In genomic region chr3:193868590-193868989, GRCh38 we compare ENCODE assay signal across 16 cellular contexts.
DNase-seq lines count a peak whose midpoint lies in the region; ATAC-seq and TF ChIP-seq lines count a peak whose summit lies in the region.
"Had no signal": no experiment of that assay in that cellular context is flagged by ENCODE, and none has a peak within 500 bp of the region (broad histone marks: within the 10 kb centered on the region; RNA-seq: fewer than 3 reads in every experiment).

No MANE protein-coding gene starts in this region.

- no peaks in the 10 kb centered on the region for H3K27me3 ChIP-seq in HL-60 (ENCODE audit: insufficient read depth, poor library complexity, severe bottlenecking)
- H3K27me3 ChIP-seq: body of pancreas had no signal

- H3K4me3 ChIP-seq in HL-60 (replicated peaks; ENCODE audit: insufficient read depth, low read length) (no peak overlapping the region), epithelial cell of proximal tubule (ENCODE audit: low read depth, low read length) (no peak overlapping the region)
- H3K4me3 ChIP-seq: body of pancreas, lung had no signal

- TF ChIP-seq CTCF in HL-60 (IDR thresholded peaks at IDR 0.05; ENCODE audit: insufficient read depth, low read length), result no peak
- TF ChIP-seq CTCF in epithelial cell of proximal tubule (conservative IDR thresholded peaks at IDR 0.05; ENCODE audit: low read depth, low read length), result peak; percentile 28
- TF ChIP-seq CTCF in GM10248 (IDR thresholded peaks at IDR 0.05; ENCODE audit: control extremely low read depth, extremely low read depth, low read depth, missing control alignments), result no peak

- CTCF ChIA-PET in GM10248 (lab: Yijun Ruan, JAX), result no interaction called here

- DNase-seq in AML-193 (lab: John Stamatoyannopoulos, UW) (peak; percentile 32 to 42), HL-60 (ENCODE audit: low read depth in 1 of 2, low spot score in 1 of 2) (peak in 1 of 2 experiments; percentile 44), epithelial cell of proximal tubule (ENCODE audit: low read depth) (peak; percentile 59), GM10248 (ENCODE audit: extremely low spot score) (no peak), activated gamma-delta T cell (lab: John Stamatoyannopoulos, UW) (no peak)
- no peak for DNase-seq in activated CD4-positive, CD25-positive, alpha-beta regulatory T cell treated with anti-CD3 and anti-CD28 coated beads, Interleukin-2, amount 50 U/mL, for 72 hours
- DNase-seq: activated naive CD4-positive, alpha-beta T cell treated with anti-CD3 and anti-CD28 coated beads for 36 hours; body of pancreas; COR-L47; NCI-H1417 treated with DMSO at 0.1 percent for 48 hours; NCI-H446; stimulated activated naive CD4-positive, alpha-beta T cell treated with Interleukin-2 at 50 U/mL for 16 hours; SW 1271 had no signal

- POLR2A ChIA-PET in GM10248 (lab: Yijun Ruan, JAX), result no interaction called here

- ATAC-seq in GM19467 (IDR thresholded peaks at IDR 0.05; ENCODE audit: unreplicated experiment), result peak; percentile 34
- ATAC-seq in GM18873 (IDR thresholded peaks at IDR 0.05; ENCODE audit: low FRiP score, unreplicated experiment), result no peak
- ATAC-seq: body of pancreas had no signal

- peak overlapping the region; percentile 20 for H3K27ac ChIP-seq in HL-60 (replicated peaks)
- H3K27ac ChIP-seq: body of pancreas had no signal

Comparison
In these comparisons a context has a peak if more than half of its experiments do, and no peak if none do; other contexts are left out.
1. DNase-seq: peak in AML-193 (2 of 2) and epithelial cell of proximal tubule (single experiment); none in GM10248 (single experiment), activated gamma-delta T cell (single experiment) and activated CD4-positive, CD25-positive, alpha-beta regulatory T cell treated with anti-CD3 and anti-CD28 coated beads, Interleukin-2, amount 50 U/mL, for 72 hours (single experiment).